Comparison of ENCODE assay signal across 12 cellular contexts in genomic region chr5:142872795-142873194, GRCh38.
DNase-seq lines count a peak whose midpoint lies in the region; ATAC-seq and TF ChIP-seq lines count a peak whose summit lies in the region.
"Had no signal": no experiment of that assay in that cellular context is flagged by ENCODE, and none has a peak within 500 bp of the region (broad histone marks: within the 10 kb centered on the region; RNA-seq: fewer than 3 reads in every experiment).

No MANE protein-coding gene starts in this region.

- H3K36me3 Mint-ChIP-seq in activated T-cell treated with anti-CD3 and anti-CD28 coated beads, Interleukin-2, amount 50 U/mL, for 4 hours (ENCODE audit: insufficient read depth) = no peaks in the 10 kb centered on the region

- no peak overlapping the region for H3K27ac ChIP-seq in IMR-90 (ENCODE audit: insufficient read depth, low read length)

- H2BK20ac ChIP-seq in IMR-90 (ENCODE audit: low read depth, low read length) = no peak overlapping the region

- no peak overlapping the region for H2AFZ ChIP-seq in IMR-90 (replicated peaks; ENCODE audit: low read length, poor library complexity)

- no peak overlapping the region for H4K8ac ChIP-seq in IMR-90 (ENCODE audit: low read depth in 2 of 2, low read length in 2 of 2)

- DNase-seq in ACHN (peak; percentile 36), IMR-90 (peak; percentile 65), cardiac fibroblast (ENCODE audit: low read depth in 2 of 2) (peak; percentile 61 to 80), left colon (peak; percentile 61 to 79), GM19238 (ENCODE audit: insufficient read length, low spot score) (no peak)
- DNase-seq in activated T-cell treated with anti-CD3 and anti-CD28 coated beads, Interleukin-2, amount 50 U/mL, for 4 hours = no peak
- DNase-seq: naive thymus-derived CD8-positive, alpha-beta T cell; stimulated activated CD4-positive, alpha-beta T cell treated with anti-CD3 and anti-CD28 coated beads, Interleukin-1b, Interleukin-23, amount 100 ng/mL, for 48 hours; T-helper 9 cell had no signal

- no peak for TF ChIP-seq RAD21 in IMR-90 (IDR thresholded peaks at IDR 0.05; ENCODE audit: low read length)

- no peak overlapping the region for H3K14ac ChIP-seq in IMR-90 (replicated peaks; ENCODE audit: low read depth, low read length)

- H2BK15ac ChIP-seq in IMR-90 (ENCODE audit: low read depth, low read length) = no peak overlapping the region

- no peak overlapping the region for H4K5ac ChIP-seq in IMR-90 (ENCODE audit: low read depth, low read length)

- no peak overlapping the region for H2AK9ac ChIP-seq in IMR-90 (replicated peaks; ENCODE audit: low read depth, low read length, poor library complexity)

- BruUV-seq in IMR-90 (replicated peaks; lab: Mats Ljungman, UMichigan) = no TSS peak

- no peak overlapping the region for H4K91ac ChIP-seq in IMR-90 (ENCODE audit: insufficient read depth, low read depth, low read length)

- H3K9me3 ChIP-seq in IMR-90 (ENCODE audit: control insufficient read depth, insufficient read depth, low read length) = no peaks in the 10 kb centered on the region

- intact Hi-C loops in IMR-90 (cut with micrococcal nuclease) = no loop called here
- intact Hi-C loops in left colon (cut with DNase I, micrococcal nuclease) = loop anchor here in 1 of 2 donors (10.0 kb wide), 1 partner anchor 128 kb away; no protein-coding TSS in a partner anchor

- POLR2A ChIA-PET in IMR-90 (lab: Charles Lee; ENCODE audit: unreplicated experiment) = no interaction called here

- H3K27me3 ChIP-seq in IMR-90 (ENCODE audit: control insufficient read depth, insufficient read depth, low read length) = peaks cover 28% of the 10 kb centered on the region

- 0 out of 2 replicates have a peak, but pooled peaks cover 2% of the 10 kb centered on the region for H3K4me1 ChIP-seq in IMR-90 (ENCODE audit: control insufficient read depth, insufficient read depth, low read length)

- no peaks in the 10 kb centered on the region for H3K79me1 ChIP-seq in IMR-90 (ENCODE audit: low read depth in 1 of 2, low read length in 2 of 2)

- dilution Hi-C loops in IMR-90 (cut with HindIII; ENCODE audit: low sequenced_read_pairs, unreplicated experiment) = no loop called here

- H3K4ac ChIP-seq in IMR-90 (ENCODE audit: low read depth, low read length) = no peak overlapping the region

- H3K23ac ChIP-seq in IMR-90 (ENCODE audit: low read depth, low read length) = no peak overlapping the region

- CTCF ChIA-PET in IMR-90 (lab: Yijun Ruan, JAX) = interaction anchor here (2.0 to 2.7 kb wide), 2 partner anchors 155 to 160 kb away, joined by 10 to 14 read pairs; no protein-coding TSS in a partner anchor

- no peak overlapping the region for H2BK120ac ChIP-seq in IMR-90 (ENCODE audit: low read depth, low read length)

- in situ Hi-C loops in ACHN (cut with HindIII; ENCODE audit: low pct_ligation_motif_present, low pct_unique_long_range_greater_than_20kb, low sequenced_read_pairs) (no loop called here), IMR-90 (cut with MboI; ENCODE audit: low sequenced_read_pairs) (loop anchor here (5.0 to 10.0 kb wide), 3 partner anchors 100 to 268 kb away; partner anchors contain the start of gene ARHGAP26)

- H3K4me3 ChIP-seq in IMR-90 (ENCODE audit: insufficient read depth, low read depth, low read length) = no peak overlapping the region
- H3K4me3 ChIP-seq in cardiac fibroblast (replicated peaks in 1 of 2; ENCODE audit: low read depth in 2 of 2, low read length in 2 of 2) = no peak overlapping the region

- H2AK5ac ChIP-seq in IMR-90 (ENCODE audit: low read depth, low read length) = no peak overlapping the region

- no peak overlapping the region for H2BK5ac ChIP-seq in IMR-90 (ENCODE audit: low read depth, low read length, poor library complexity, severe bottlenecking)

- H3K4me3 Mint-ChIP-seq in activated T-cell treated with anti-CD3 and anti-CD28 coated beads, Interleukin-2, amount 50 U/mL, for 4 hours = no peak overlapping the region
- H3K4me3 Mint-ChIP-seq: B cell; naive thymus-derived CD8-positive, alpha-beta T cell had no signal

- ATAC-seq in IMR-90 (ENCODE audit: low read depth) (no peak), left colon (peak; percentile 51), GM21825 (IDR thresholded peaks at IDR 0.05; ENCODE audit: unreplicated experiment) (no peak), HG03196 (IDR thresholded peaks at IDR 0.05; ENCODE audit: unreplicated experiment) (no peak)
- ATAC-seq in activated T-cell treated with anti-CD3 and anti-CD28 coated beads, Interleukin-2, amount 50 U/mL, for 4 hours = no peak
- ATAC-seq: naive thymus-derived CD8-positive, alpha-beta T cell had no signal

- no peak overlapping the region for H3K18ac ChIP-seq in IMR-90 (ENCODE audit: low read depth, low read length)

- TF ChIP-seq POLR2A in IMR-90 (IDR thresholded peaks at IDR 0.05; ENCODE audit: low read depth, low read length) = no peak

- no peaks in the 10 kb centered on the region for H3K9me3 Mint-ChIP-seq in activated T-cell treated with anti-CD3 and anti-CD28 coated beads, Interleukin-2, amount 50 U/mL, for 4 hours
- H3K9me3 Mint-ChIP-seq: naive thymus-derived CD8-positive, alpha-beta T cell had no signal

- no peaks in the 10 kb centered on the region for H3K9me1 ChIP-seq in IMR-90 (ENCODE audit: insufficient read depth, low read length)

- no peak overlapping the region for H3K9ac ChIP-seq in IMR-90 (ENCODE audit: low read depth, low read length)

- no CpG with 5 or more reads among the region's 3 CpGs for WGBS in IMR-90 (ENCODE audit: extremely low coverage in 2 of 2, insufficient read length in 1 of 2), 2 experiments

- peaks cover 2% of the 10 kb centered on the region for H3K4me1 Mint-ChIP-seq in activated T-cell treated with anti-CD3 and anti-CD28 coated beads, Interleukin-2, amount 50 U/mL, for 4 hours (ENCODE audit: low read depth)
- H3K4me1 Mint-ChIP-seq: B cell had no signal

- H4K20me1 ChIP-seq in IMR-90 (ENCODE audit: insufficient read depth, low read length) = no peaks in the 10 kb centered on the region

- H3K56ac ChIP-seq in IMR-90 (ENCODE audit: extremely low read depth, insufficient read depth, low read length) = no peak overlapping the region

- no peak for TF ChIP-seq CTCF in IMR-90 (conservative IDR thresholded peaks at IDR 0.05; ENCODE audit: low read depth, low read length)
- no peak for TF ChIP-seq CTCF in cardiac fibroblast (IDR thresholded peaks at IDR 0.05; ENCODE audit: low read depth, low read length)

- H3K27me3 Mint-ChIP-seq in activated T-cell treated with anti-CD3 and anti-CD28 coated beads, Interleukin-2, amount 50 U/mL, for 4 hours (ENCODE audit: low read depth) = no peaks in the 10 kb centered on the region
- H3K27me3 Mint-ChIP-seq: B cell; naive thymus-derived CD8-positive, alpha-beta T cell had no signal

- no peak overlapping the region for H3K4me2 ChIP-seq in IMR-90 (ENCODE audit: low read depth, low read length)

- no peaks in the 10 kb centered on the region for H3K36me3 ChIP-seq in IMR-90 (ENCODE audit: control insufficient read depth, insufficient read depth, low read length)

TF ChIP-seq in IMR-90, 13 proteins besides CTCF, POLR2A, EP300 and RAD21:
- TF ChIP-seq MAZ (IDR thresholded peaks at IDR 0.05; ENCODE audit: borderline replicate concordance, low read depth, low read length) (no peak), SMC3 (IDR thresholded peaks at IDR 0.05; ENCODE audit: low read depth, low read length) (no peak), NFE2L2 (IDR thresholded peaks at IDR 0.05; ENCODE audit: low read depth, low read length) (no peak), RFX5 (IDR thresholded peaks at IDR 0.05; ENCODE audit: low read depth, low read length) (no peak), MAFK (IDR thresholded peaks at IDR 0.05; ENCODE audit: low read depth, low read length) (no peak), CHD1 (IDR thresholded peaks at IDR 0.05; ENCODE audit: low read depth, low read length) (no peak), MXI1 (IDR thresholded peaks at IDR 0.05; ENCODE audit: borderline replicate concordance, low read depth, low read length) (no peak), CEBPB (IDR thresholded peaks at IDR 0.05; ENCODE audit: low read depth, low read length) (no peak), FOS (IDR thresholded peaks at IDR 0.05; ENCODE audit: low read depth, low read length) (no peak), RCOR1 (IDR thresholded peaks at IDR 0.05; ENCODE audit: insufficient replicate concordance, low read length) (no peak), BHLHE40 (IDR thresholded peaks at IDR 0.05; ENCODE audit: low read depth, low read length) (no peak)
- TF ChIP-seq, protein P1, sequence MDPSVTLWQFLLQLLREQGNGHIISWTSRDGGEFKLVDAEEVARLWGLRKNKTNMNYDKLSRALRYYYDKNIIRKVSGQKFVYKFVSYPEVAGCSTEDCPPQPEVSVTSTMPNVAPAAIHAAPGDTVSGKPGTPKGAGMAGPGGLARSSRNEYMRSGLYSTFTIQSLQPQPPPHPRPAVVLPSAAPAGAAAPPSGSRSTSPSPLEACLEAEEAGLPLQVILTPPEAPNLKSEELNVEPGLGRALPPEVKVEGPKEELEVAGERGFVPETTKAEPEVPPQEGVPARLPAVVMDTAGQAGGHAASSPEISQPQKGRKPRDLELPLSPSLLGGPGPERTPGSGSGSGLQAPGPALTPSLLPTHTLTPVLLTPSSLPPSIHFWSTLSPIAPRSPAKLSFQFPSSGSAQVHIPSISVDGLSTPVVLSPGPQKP (IDR thresholded peaks at IDR 0.05; ENCODE audit: borderline replicate concordance, low read depth, low read length) = no peak
- TF ChIP-seq, protein P2, sequence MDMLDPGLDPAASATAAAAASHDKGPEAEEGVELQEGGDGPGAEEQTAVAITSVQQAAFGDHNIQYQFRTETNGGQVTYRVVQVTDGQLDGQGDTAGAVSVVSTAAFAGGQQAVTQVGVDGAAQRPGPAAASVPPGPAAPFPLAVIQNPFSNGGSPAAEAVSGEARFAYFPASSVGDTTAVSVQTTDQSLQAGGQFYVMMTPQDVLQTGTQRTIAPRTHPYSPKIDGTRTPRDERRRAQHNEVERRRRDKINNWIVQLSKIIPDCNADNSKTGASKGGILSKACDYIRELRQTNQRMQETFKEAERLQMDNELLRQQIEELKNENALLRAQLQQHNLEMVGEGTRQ (IDR thresholded peaks at IDR 0.05; ENCODE audit: low read depth, low read length) = no peak

Comparison
In these comparisons a context has a peak if more than half of its experiments do, and no peak if none do; other contexts are left out.
1. DNase-seq: peak in ACHN (single experiment), IMR-90 (single experiment), cardiac fibroblast (2 of 2) and left colon (2 of 2); none in GM19238 (single experiment) and activated T-cell treated with anti-CD3 and anti-CD28 coated beads, Interleukin-2, amount 50 U/mL, for 4 hours (single experiment).